Comparison of ENCODE assay signal across 27 cellular contexts in the genomic region with DNA sequence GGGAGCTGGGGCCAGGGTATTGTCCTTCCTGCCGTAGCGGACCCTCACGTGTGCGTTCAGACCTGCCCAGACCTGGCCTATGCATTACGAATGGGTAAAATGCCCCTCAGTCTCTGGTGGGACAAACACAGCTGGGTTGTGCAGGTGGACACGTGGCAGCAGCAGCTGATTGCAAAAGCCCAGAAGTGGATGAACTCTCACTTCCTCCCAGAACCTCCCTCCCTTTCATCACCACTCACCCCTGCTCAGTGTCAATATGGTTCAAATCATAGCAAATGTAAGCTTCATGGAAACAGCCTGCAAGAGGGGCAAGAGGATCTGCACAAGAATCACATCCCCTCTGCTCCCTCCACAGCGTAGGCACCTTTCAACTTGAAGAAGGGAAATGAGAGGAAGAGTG.
"Had no signal": no experiment of that assay in that cellular context is flagged by ENCODE, and none has a peak within 500 bp of the region (broad histone marks: within the 10 kb centered on the region; RNA-seq: fewer than 3 reads in every experiment).

No MANE protein-coding gene starts in this region.

- H3K27ac ChIP-seq: ascending aorta, body of pancreas, Peyer's patch, RWPE1, SJSA1 had no signal

- H3K9me3 ChIP-seq: ascending aorta, body of pancreas, Peyer's patch, SJSA1 had no signal

- H3K4me1 ChIP-seq: ascending aorta, body of pancreas, Peyer's patch, SJSA1 had no signal

- DNase-seq: activated CD4-positive, alpha-beta T cell treated with anti-CD3 and anti-CD28 coated beads for 1 hour; activated CD4-positive, alpha-beta T cell treated with anti-CD3 and anti-CD28 coated beads, Interleukin-2, amount 10 ng/mL, durations not matched to agents 24 days and 14 days; activated CD4-positive, alpha-beta T cell treated with anti-CD3 and anti-CD28 coated beads, Interleukin-2, amount 50 U/mL, for 48 hours; activated CD8-positive, alpha-beta memory T cell treated with anti-CD3 and anti-CD28 coated beads, Interleukin-2, amount 10 ng/mL, durations not matched to agents 7 days and 5 days; activated effector memory CD4-positive, alpha-beta T cell treated with Interleukin-2 at 50 U/mL for 16 hours; activated naive CD4-positive, alpha-beta T cell; activated T-cell treated with anti-CD3 and anti-CD28 coated beads, Interleukin-2, amount 50 U/mL, for 24 hours; amniotic stem cell; body of pancreas; central memory CD4-positive, alpha-beta T cell; Kasumi-1; KBM-7; NCI-H1417; NCI-H1930; NCI-H2171; NCI-H2227 treated with DMSO at 0.1 percent for 48 hours; NCI-H446 treated with DMSO at 0.1 percent for 48 hours; NCI-H526; Peyer's patch; SHP77; SW 1271 had no signal

- FAIRE-seq: bronchial epithelial cell had no signal

- H3K27me3 ChIP-seq: ascending aorta, body of pancreas, Peyer's patch, SJSA1 had no signal

- H3K4me3 ChIP-seq: ascending aorta, body of pancreas, Peyer's patch, SJSA1 had no signal

- H3K36me3 ChIP-seq: ascending aorta, Peyer's patch, SJSA1 had no signal

- ATAC-seq: activated CD8-positive, alpha-beta memory T cell treated with anti-CD3 and anti-CD28 coated beads, Interleukin-2, amount 10 ng/mL, durations not matched to agents 7 days and 5 days; body of pancreas; SK-N-SH treated with all-trans-retinoic acid at 6 μM for 48 hours; WTC11 had no signal
